2 cellular contexts compared by ENCODE assay signal in genomic region chr2:99403084-99403483, GRCh38.
TF ChIP-seq lines count a peak whose summit lies in the region.

No MANE protein-coding gene starts in this region.

TF ChIP-seq in GM23338, 12 proteins besides CTCF, POLR2A, EP300 and RAD21 (continued from another document):
- TF ChIP-seq, protein P1, sequence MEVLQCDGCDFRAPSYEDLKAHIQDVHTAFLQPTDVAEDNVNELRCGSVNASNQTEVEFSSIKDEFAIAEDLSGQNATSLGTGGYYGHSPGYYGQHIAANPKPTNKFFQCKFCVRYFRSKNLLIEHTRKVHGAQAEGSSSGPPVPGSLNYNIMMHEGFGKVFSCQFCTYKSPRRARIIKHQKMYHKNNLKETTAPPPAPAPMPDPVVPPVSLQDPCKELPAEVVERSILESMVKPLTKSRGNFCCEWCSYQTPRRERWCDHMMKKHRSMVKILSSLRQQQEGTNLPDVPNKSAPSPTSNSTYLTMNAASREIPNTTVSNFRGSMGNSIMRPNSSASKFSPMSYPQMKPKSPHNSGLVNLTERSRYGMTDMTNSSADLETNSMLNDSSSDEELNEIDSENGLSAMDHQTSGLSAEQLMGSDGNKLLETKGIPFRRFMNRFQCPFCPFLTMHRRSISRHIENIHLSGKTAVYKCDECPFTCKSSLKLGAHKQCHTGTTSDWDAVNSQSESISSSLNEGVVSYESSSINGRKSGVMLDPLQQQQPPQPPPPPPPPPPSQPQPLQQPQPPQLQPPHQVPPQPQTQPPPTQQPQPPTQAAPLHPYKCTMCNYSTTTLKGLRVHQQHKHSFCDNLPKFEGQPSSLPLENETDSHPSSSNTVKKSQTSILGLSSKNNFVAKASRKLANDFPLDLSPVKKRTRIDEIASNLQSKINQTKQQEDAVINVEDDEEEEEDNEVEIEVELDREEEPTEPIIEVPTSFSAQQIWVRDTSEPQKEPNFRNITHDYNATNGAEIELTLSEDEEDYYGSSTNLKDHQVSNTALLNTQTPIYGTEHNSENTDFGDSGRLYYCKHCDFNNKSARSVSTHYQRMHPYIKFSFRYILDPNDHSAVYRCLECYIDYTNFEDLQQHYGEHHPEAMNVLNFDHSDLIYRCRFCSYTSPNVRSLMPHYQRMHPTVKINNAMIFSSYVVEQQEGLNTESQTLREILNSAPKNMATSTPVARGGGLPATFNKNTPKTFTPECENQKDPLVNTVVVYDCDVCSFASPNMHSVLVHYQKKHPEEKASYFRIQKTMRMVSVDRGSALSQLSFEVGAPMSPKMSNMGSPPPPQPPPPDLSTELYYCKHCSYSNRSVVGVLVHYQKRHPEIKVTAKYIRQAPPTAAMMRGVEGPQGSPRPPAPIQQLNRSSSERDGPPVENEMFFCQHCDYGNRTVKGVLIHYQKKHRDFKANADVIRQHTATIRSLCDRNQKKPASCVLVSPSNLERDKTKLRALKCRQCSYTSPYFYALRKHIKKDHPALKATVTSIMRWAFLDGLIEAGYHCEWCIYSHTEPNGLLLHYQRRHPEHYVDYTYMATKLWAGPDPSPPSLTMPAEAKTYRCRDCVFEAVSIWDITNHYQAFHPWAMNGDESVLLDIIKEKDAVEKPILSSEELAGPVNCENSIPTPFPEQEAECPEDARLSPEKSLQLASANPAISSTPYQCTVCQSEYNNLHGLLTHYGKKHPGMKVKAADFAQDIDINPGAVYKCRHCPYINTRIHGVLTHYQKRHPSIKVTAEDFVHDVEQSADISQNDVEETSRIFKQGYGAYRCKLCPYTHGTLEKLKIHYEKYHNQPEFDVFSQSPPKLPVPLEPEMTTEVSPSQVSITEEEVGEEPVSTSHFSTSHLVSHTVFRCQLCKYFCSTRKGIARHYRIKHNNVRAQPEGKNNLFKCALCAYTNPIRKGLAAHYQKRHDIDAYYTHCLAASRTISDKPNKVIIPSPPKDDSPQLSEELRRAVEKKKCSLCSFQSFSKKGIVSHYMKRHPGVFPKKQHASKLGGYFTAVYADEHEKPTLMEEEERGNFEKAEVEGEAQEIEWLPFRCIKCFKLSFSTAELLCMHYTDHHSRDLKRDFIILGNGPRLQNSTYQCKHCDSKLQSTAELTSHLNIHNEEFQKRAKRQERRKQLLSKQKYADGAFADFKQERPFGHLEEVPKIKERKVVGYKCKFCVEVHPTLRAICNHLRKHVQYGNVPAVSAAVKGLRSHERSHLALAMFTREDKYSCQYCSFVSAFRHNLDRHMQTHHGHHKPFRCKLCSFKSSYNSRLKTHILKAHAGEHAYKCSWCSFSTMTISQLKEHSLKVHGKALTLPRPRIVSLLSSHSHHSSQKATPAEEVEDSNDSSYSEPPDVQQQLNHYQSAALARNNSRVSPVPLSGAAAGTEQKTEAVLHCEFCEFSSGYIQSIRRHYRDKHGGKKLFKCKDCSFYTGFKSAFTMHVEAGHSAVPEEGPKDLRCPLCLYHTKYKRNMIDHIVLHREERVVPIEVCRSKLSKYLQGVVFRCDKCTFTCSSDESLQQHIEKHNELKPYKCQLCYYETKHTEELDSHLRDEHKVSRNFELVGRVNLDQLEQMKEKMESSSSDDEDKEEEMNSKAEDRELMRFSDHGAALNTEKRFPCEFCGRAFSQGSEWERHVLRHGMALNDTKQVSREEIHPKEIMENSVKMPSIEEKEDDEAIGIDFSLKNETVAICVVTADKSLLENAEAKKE (CRISPR knock-in tag; IDR thresholded peaks at IDR 0.05) = no peak
- TF ChIP-seq ZNF114 (CRISPR knock-in tag; IDR thresholded peaks at IDR 0.05) (no peak), ZNF331 (CRISPR knock-in tag; IDR thresholded peaks at IDR 0.05; ENCODE audit: low read depth) (no peak), NANOG (IDR thresholded peaks at IDR 0.05; ENCODE audit: borderline replicate concordance) (no peak), POLR2AphosphoS5 (IDR thresholded peaks at IDR 0.05; ENCODE audit: low read depth) (no peak), EZH2phosphoT487 (IDR thresholded peaks at IDR 0.05; ENCODE audit: unreplicated experiment) (no peak)
- TF ChIP-seq, protein P2, sequence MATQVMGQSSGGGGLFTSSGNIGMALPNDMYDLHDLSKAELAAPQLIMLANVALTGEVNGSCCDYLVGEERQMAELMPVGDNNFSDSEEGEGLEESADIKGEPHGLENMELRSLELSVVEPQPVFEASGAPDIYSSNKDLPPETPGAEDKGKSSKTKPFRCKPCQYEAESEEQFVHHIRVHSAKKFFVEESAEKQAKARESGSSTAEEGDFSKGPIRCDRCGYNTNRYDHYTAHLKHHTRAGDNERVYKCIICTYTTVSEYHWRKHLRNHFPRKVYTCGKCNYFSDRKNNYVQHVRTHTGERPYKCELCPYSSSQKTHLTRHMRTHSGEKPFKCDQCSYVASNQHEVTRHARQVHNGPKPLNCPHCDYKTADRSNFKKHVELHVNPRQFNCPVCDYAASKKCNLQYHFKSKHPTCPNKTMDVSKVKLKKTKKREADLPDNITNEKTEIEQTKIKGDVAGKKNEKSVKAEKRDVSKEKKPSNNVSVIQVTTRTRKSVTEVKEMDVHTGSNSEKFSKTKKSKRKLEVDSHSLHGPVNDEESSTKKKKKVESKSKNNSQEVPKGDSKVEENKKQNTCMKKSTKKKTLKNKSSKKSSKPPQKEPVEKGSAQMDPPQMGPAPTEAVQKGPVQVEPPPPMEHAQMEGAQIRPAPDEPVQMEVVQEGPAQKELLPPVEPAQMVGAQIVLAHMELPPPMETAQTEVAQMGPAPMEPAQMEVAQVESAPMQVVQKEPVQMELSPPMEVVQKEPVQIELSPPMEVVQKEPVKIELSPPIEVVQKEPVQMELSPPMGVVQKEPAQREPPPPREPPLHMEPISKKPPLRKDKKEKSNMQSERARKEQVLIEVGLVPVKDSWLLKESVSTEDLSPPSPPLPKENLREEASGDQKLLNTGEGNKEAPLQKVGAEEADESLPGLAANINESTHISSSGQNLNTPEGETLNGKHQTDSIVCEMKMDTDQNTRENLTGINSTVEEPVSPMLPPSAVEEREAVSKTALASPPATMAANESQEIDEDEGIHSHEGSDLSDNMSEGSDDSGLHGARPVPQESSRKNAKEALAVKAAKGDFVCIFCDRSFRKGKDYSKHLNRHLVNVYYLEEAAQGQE (IDR thresholded peaks at IDR 0.05; ENCODE audit: unreplicated experiment) = no peak
TF ChIP-seq in GM23338: peak in this region for 0.

TF ChIP-seq in HepG2, 621 proteins besides CTCF, POLR2A, EP300 and RAD21 (continued from another document):
- TF ChIP-seq, protein P3, sequence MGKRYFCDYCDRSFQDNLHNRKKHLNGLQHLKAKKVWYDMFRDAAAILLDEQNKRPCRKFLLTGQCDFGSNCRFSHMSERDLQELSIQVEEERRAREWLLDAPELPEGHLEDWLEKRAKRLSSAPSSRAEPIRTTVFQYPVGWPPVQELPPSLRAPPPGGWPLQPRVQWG (CRISPR knock-in tag; IDR thresholded peaks at IDR 0.05; ENCODE audit: borderline replicate concordance, low read depth) = no peak
- TF ChIP-seq HBP1 (CRISPR knock-in tag; IDR thresholded peaks at IDR 0.05; ENCODE audit: low read depth) (no peak), RBM22 (optimal IDR thresholded peaks at IDR 0.05; ENCODE audit: low read length) (peak; percentile 43), MAF1 (CRISPR knock-in tag; IDR thresholded peaks at IDR 0.05; ENCODE audit: borderline replicate concordance) (no peak), ZNF878 (CRISPR knock-in tag; IDR thresholded peaks at IDR 0.05) (peak; percentile 44; the same call in 1 of the 2 replicates), POLR2AphosphoS2 (IDR thresholded peaks at IDR 0.05; ENCODE audit: low read depth, low read length) (peak; percentile 77; the same call in 1 of the 2 replicates), CHD4 (IDR thresholded peaks at IDR 0.05; ENCODE audit: borderline replicate concordance, low read length) (no peak), ZNF883 (CRISPR knock-in tag; IDR thresholded peaks at IDR 0.05; ENCODE audit: not compliant biosample characterization) (no peak), KLF13 (CRISPR knock-in tag; IDR thresholded peaks at IDR 0.05) (no peak), HNRNPLL (IDR thresholded peaks at IDR 0.05; ENCODE audit: low read depth, low read length, poor library complexity, severe bottlenecking) (no peak)
- TF ChIP-seq, protein P4, sequence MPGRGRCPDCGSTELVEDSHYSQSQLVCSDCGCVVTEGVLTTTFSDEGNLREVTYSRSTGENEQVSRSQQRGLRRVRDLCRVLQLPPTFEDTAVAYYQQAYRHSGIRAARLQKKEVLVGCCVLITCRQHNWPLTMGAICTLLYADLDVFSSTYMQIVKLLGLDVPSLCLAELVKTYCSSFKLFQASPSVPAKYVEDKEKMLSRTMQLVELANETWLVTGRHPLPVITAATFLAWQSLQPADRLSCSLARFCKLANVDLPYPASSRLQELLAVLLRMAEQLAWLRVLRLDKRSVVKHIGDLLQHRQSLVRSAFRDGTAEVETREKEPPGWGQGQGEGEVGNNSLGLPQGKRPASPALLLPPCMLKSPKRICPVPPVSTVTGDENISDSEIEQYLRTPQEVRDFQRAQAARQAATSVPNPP (CRISPR knock-in tag; IDR thresholded peaks at IDR 0.05) = no peak
TF ChIP-seq in HepG2: peak in this region for 5.
